In genomic region chr5:56358703-56359428, GRCh38 we compare ENCODE assay signal across 1 cellular context.
TF ChIP-seq lines count a peak whose summit lies in the region.

No MANE protein-coding gene starts in this region.

TF ChIP-seq in HepG2, 621 proteins besides CTCF, POLR2A, EP300 and RAD21 (continued from another document and continues in another):
- TF ChIP-seq, protein P1, sequence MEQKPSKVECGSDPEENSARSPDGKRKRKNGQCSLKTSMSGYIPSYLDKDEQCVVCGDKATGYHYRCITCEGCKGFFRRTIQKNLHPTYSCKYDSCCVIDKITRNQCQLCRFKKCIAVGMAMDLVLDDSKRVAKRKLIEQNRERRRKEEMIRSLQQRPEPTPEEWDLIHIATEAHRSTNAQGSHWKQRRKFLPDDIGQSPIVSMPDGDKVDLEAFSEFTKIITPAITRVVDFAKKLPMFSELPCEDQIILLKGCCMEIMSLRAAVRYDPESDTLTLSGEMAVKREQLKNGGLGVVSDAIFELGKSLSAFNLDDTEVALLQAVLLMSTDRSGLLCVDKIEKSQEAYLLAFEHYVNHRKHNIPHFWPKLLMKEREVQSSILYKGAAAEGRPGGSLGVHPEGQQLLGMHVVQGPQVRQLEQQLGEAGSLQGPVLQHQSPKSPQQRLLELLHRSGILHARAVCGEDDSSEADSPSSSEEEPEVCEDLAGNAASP (CRISPR knock-in tag; IDR thresholded peaks at IDR 0.05; ENCODE audit: borderline replicate concordance): peak; percentile 82; the same call in 1 of the 2 replicates
- TF ChIP-seq ZFY (CRISPR knock-in tag; IDR thresholded peaks at IDR 0.05) (peak; percentile 42; the same call in 1 of the 2 replicates), ZNF354B (CRISPR knock-in tag; IDR thresholded peaks at IDR 0.05) (no peak), ZNF512B (CRISPR knock-in tag; IDR thresholded peaks at IDR 0.05; ENCODE audit: borderline replicate concordance) (no peak), ATAD3A (CRISPR knock-in tag; IDR thresholded peaks at IDR 0.05) (no peak), NFKBIZ (CRISPR knock-in tag; IDR thresholded peaks at IDR 0.05) (peak; percentile 59; the same call in 1 of the 2 replicates), ZNF317 (CRISPR knock-in tag; IDR thresholded peaks at IDR 0.05) (no peak), ZNF12 (CRISPR knock-in tag; IDR thresholded peaks at IDR 0.05) (0 out of 2 replicates have a peak, but pooled peaks have one; percentile 65), PCBP2 (optimal IDR thresholded peaks at IDR 0.05; ENCODE audit: low read depth, low read length, poor library complexity, severe bottlenecking) (no peak), ZNF230 (CRISPR knock-in tag; IDR thresholded peaks at IDR 0.05) (0 out of 2 replicates have a peak, but pooled peaks have one; percentile 48), ZBTB46 (CRISPR knock-in tag; IDR thresholded peaks at IDR 0.05; ENCODE audit: borderline replicate concordance) (no peak), CHD4 (IDR thresholded peaks at IDR 0.05; ENCODE audit: borderline replicate concordance, low read length) (no peak; the same call in 1 of the 2 replicates), HDAC6 (IDR thresholded peaks at IDR 0.05; ENCODE audit: low read depth, low read length) (no peak), DZIP1 (CRISPR knock-in tag; IDR thresholded peaks at IDR 0.05) (no peak), ZBTB49 (CRISPR knock-in tag; IDR thresholded peaks at IDR 0.05; ENCODE audit: borderline replicate concordance) (no peak), ZNF441 (CRISPR knock-in tag; IDR thresholded peaks at IDR 0.05; ENCODE audit: borderline replicate concordance) (no peak), GPBP1L1 (CRISPR knock-in tag; IDR thresholded peaks at IDR 0.05) (no peak), U2AF2 (IDR thresholded peaks at IDR 0.05; ENCODE audit: low read depth, low read length) (no peak), SIX4 (CRISPR knock-in tag; IDR thresholded peaks at IDR 0.05) (no peak; the same call in 1 of the 2 replicates), MLLT10 (CRISPR knock-in tag; IDR thresholded peaks at IDR 0.05) (no peak), NR1H2 (CRISPR knock-in tag; IDR thresholded peaks at IDR 0.05; ENCODE audit: borderline replicate concordance, low read depth) (no peak), ATF1 (CRISPR knock-in tag; IDR thresholded peaks at IDR 0.05) (peak; percentile 76; the same call in 1 of the 2 replicates), ZBTB7A (CRISPR knock-in tag; IDR thresholded peaks at IDR 0.05) (no peak), RNF2 (conservative IDR thresholded peaks at IDR 0.05; ENCODE audit: low read depth) (no peak), ZNF589 (CRISPR knock-in tag; conservative IDR thresholded peaks at IDR 0.05) (peak; percentile 78), HHEX (CRISPR knock-in tag; IDR thresholded peaks at IDR 0.05) (peak; percentile 30), GMEB2 (CRISPR knock-in tag; IDR thresholded peaks at IDR 0.05; ENCODE audit: low read depth) (no peak), ZNF567 (CRISPR knock-in tag; IDR thresholded peaks at IDR 0.05; ENCODE audit: borderline replicate concordance) (no peak), NFIC (IDR thresholded peaks at IDR 0.05; ENCODE audit: low read length) (peak; percentile 97), FLYWCH1 (CRISPR knock-in tag; IDR thresholded peaks at IDR 0.05) (no peak), USF2 (IDR thresholded peaks at IDR 0.05; ENCODE audit: low read depth, low read length) (no peak), USF2 (CRISPR knock-in tag; IDR thresholded peaks at IDR 0.05; ENCODE audit: borderline replicate concordance) (no peak), MTA3 (CRISPR knock-in tag; IDR thresholded peaks at IDR 0.05) (no peak), ZNF614 (CRISPR knock-in tag; IDR thresholded peaks at IDR 0.05; ENCODE audit: borderline replicate concordance) (peak; percentile 89), KMT2A (CRISPR knock-in tag; IDR thresholded peaks at IDR 0.05) (no peak), CENPX (CRISPR knock-in tag; IDR thresholded peaks at IDR 0.05) (no peak)
- TF ChIP-seq, protein P2, sequence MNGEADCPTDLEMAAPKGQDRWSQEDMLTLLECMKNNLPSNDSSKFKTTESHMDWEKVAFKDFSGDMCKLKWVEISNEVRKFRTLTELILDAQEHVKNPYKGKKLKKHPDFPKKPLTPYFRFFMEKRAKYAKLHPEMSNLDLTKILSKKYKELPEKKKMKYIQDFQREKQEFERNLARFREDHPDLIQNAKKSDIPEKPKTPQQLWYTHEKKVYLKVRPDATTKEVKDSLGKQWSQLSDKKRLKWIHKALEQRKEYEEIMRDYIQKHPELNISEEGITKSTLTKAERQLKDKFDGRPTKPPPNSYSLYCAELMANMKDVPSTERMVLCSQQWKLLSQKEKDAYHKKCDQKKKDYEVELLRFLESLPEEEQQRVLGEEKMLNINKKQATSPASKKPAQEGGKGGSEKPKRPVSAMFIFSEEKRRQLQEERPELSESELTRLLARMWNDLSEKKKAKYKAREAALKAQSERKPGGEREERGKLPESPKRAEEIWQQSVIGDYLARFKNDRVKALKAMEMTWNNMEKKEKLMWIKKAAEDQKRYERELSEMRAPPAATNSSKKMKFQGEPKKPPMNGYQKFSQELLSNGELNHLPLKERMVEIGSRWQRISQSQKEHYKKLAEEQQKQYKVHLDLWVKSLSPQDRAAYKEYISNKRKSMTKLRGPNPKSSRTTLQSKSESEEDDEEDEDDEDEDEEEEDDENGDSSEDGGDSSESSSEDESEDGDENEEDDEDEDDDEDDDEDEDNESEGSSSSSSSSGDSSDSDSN (CRISPR knock-in tag; IDR thresholded peaks at IDR 0.05): peak; percentile 72
